1 cellular context compared by ENCODE assay signal in the genomic region with DNA sequence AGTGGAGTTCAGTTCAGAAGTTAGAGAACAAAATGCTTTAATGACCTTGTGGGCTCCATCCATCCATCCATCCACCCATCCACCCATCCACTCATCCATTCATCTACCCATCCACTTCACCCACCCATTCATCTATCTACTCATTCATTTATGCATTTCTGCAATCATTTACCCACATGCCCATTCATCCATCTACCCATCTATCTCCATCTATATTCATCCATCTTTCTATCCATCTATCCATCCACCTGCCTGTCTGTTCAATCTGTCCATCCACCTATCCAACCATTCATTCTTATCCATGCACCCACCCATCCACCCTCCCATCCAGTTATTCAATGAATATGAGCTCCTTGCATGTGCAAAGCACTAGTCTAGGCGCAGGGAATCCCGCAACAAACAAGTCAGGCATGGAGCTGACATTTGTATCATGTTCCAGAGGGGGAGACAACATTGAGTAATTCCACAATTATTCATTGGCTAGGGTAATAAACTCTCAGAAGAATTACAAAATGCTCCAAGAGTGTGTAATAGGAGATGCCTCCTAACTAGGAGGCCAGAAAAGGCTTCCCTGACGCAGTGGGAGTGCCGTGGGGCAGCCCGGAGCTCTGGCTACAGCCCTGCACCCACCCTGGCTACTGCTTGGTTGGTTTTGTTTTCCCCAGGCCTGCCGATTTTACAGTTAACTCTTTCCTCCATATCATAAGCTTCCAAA.
TF ChIP-seq lines count a peak whose summit lies in the region.

No MANE protein-coding gene starts in this region.

TF ChIP-seq in GM23338, 12 proteins besides CTCF, POLR2A, EP300 and RAD21 (continued from another document):
- TF ChIP-seq ZNF462 (CRISPR knock-in tag; IDR thresholded peaks at IDR 0.05) (no peak), CREB1 (CRISPR knock-in tag; IDR thresholded peaks at IDR 0.05; ENCODE audit: low read depth) (no peak), NANOG (IDR thresholded peaks at IDR 0.05; ENCODE audit: borderline replicate concordance) (no peak), JUNB (IDR thresholded peaks at IDR 0.05; ENCODE audit: unreplicated experiment) (no peak), EZH2 (IDR thresholded peaks at IDR 0.05; ENCODE audit: low read depth, unreplicated experiment) (no peak), ZNF114 (CRISPR knock-in tag; IDR thresholded peaks at IDR 0.05) (no peak), STAT1 (IDR thresholded peaks at IDR 0.05; ENCODE audit: unreplicated experiment) (no peak), ETS1 (IDR thresholded peaks at IDR 0.05) (no peak), ZNF331 (CRISPR knock-in tag; IDR thresholded peaks at IDR 0.05; ENCODE audit: low read depth) (no peak)
- TF ChIP-seq, protein P1, sequence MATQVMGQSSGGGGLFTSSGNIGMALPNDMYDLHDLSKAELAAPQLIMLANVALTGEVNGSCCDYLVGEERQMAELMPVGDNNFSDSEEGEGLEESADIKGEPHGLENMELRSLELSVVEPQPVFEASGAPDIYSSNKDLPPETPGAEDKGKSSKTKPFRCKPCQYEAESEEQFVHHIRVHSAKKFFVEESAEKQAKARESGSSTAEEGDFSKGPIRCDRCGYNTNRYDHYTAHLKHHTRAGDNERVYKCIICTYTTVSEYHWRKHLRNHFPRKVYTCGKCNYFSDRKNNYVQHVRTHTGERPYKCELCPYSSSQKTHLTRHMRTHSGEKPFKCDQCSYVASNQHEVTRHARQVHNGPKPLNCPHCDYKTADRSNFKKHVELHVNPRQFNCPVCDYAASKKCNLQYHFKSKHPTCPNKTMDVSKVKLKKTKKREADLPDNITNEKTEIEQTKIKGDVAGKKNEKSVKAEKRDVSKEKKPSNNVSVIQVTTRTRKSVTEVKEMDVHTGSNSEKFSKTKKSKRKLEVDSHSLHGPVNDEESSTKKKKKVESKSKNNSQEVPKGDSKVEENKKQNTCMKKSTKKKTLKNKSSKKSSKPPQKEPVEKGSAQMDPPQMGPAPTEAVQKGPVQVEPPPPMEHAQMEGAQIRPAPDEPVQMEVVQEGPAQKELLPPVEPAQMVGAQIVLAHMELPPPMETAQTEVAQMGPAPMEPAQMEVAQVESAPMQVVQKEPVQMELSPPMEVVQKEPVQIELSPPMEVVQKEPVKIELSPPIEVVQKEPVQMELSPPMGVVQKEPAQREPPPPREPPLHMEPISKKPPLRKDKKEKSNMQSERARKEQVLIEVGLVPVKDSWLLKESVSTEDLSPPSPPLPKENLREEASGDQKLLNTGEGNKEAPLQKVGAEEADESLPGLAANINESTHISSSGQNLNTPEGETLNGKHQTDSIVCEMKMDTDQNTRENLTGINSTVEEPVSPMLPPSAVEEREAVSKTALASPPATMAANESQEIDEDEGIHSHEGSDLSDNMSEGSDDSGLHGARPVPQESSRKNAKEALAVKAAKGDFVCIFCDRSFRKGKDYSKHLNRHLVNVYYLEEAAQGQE (IDR thresholded peaks at IDR 0.05; ENCODE audit: unreplicated experiment) = no peak
